16 cellular contexts compared by ENCODE assay signal in genomic region chr6:46175976-46176375, GRCh38. TPM values are rescaled to one million over a fixed set of nuclear protein-coding genes. Genes with fewer than 3 reads are reported as not detected.
DNase-seq lines count a peak whose midpoint lies in the region; ATAC-seq lines count a peak whose summit lies in the region.
"Had no signal": no experiment of that assay in that cellular context is flagged by ENCODE, and none has a peak within 500 bp of the region (broad histone marks: within the 10 kb centered on the region; RNA-seq: fewer than 3 reads in every experiment).

No MANE protein-coding gene starts in this region.

- ATAC-seq in GM21786 (IDR thresholded peaks at IDR 0.05; ENCODE audit: unreplicated experiment) (peak; percentile 44), HG03460 (IDR thresholded peaks at IDR 0.05; ENCODE audit: unreplicated experiment) (peak; percentile 51)
- peak; percentile 63 to 69 for ATAC-seq in stimulated activated naive B cell treated with anti-CD40 and anti-IgM and Interleukin-4, amounts not matched to agents 10 μg/mL and 1 μg/mL and 100 μg/mL, for 72 hours (replicated peaks)

- no peak for DNase-seq in activated CD4-positive, alpha-beta T cell treated with anti-CD3 and anti-CD28 coated beads, Interleukin-2, amount 10 ng/mL, durations not matched to agents 7 days and 5 days
- no peak for DNase-seq in activated CD4-positive, alpha-beta T cell treated with anti-CD3 and anti-CD28 coated beads, Interleukin-2, amount 50 U/mL, for 48 hours
- no peak for DNase-seq in stimulated activated naive B cell treated with anti-CD40 and anti-IgM and Interleukin-4, amounts not matched to agents 10 μg/mL and 1 μg/mL and 100 μg/mL, for 72 hours
- DNase-seq in HuH-7 (ENCODE audit: low spot score) (no peak), LoVo (ENCODE audit: low spot score) (no peak), COLO668 (lab: John Stamatoyannopoulos, UW; ENCODE audit: unreplicated experiment) (no peak)
- DNase-seq: activated B cell treated with CpG ODN at 0.5 μM for 24 hours; activated T-cell treated with anti-CD3 and anti-CD28 coated beads for 4 hours; CD4-positive, alpha-beta T cell; glutamatergic neuron; H7; nucleus accumbens had no signal

- H3K36me3 Mint-ChIP-seq in activated CD4-positive, alpha-beta T cell treated with anti-CD3 and anti-CD28 coated beads, Interleukin-2, amount 10 ng/mL, durations not matched to agents 7 days and 5 days (ENCODE audit: low read depth), result no peaks in the 10 kb centered on the region
- no peaks in the 10 kb centered on the region for H3K36me3 Mint-ChIP-seq in stimulated activated naive B cell treated with anti-CD40 and anti-IgM and Interleukin-4, amounts not matched to agents 10 μg/mL and 1 μg/mL and 100 μg/mL, for 72 hours
- H3K36me3 Mint-ChIP-seq: IgD-negative memory B cell had no signal

- H3K9me3 Mint-ChIP-seq in activated CD4-positive, alpha-beta T cell treated with anti-CD3 and anti-CD28 coated beads, Interleukin-2, amount 10 ng/mL, durations not matched to agents 7 days and 5 days, result no peaks in the 10 kb centered on the region
- H3K9me3 Mint-ChIP-seq in stimulated activated naive B cell treated with anti-CD40 and anti-IgM and Interleukin-4, amounts not matched to agents 10 μg/mL and 1 μg/mL and 100 μg/mL, for 72 hours, result no peaks in the 10 kb centered on the region
- H3K9me3 Mint-ChIP-seq: activated B cell treated with CpG ODN at 0.5 μM for 24 hours; CD4-positive, alpha-beta T cell; IgD-negative memory B cell had no signal

- peaks cover 63% of the 10 kb centered on the region for H3K27me3 Mint-ChIP-seq in activated CD4-positive, alpha-beta T cell treated with anti-CD3 and anti-CD28 coated beads, Interleukin-2, amount 10 ng/mL, durations not matched to agents 7 days and 5 days
- H3K27me3 Mint-ChIP-seq in stimulated activated naive B cell treated with anti-CD40 and anti-IgM and Interleukin-4, amounts not matched to agents 10 μg/mL and 1 μg/mL and 100 μg/mL, for 72 hours, result peaks cover 5 to 19% of the 10 kb centered on the region in 2 donors

- no peak overlapping the region for H3K4me3 Mint-ChIP-seq in activated CD4-positive, alpha-beta T cell treated with anti-CD3 and anti-CD28 coated beads, Interleukin-2, amount 10 ng/mL, durations not matched to agents 7 days and 5 days
- H3K4me3 Mint-ChIP-seq in stimulated activated naive B cell treated with anti-CD40 and anti-IgM and Interleukin-4, amounts not matched to agents 10 μg/mL and 1 μg/mL and 100 μg/mL, for 72 hours, result no peak overlapping the region
- H3K4me3 Mint-ChIP-seq: activated B cell treated with CpG ODN at 0.5 μM for 24 hours, IgD-negative memory B cell had no signal

- POLR2A ChIA-PET in activated CD4-positive, alpha-beta T cell treated with anti-CD3 and anti-CD28 coated beads, Interleukin-2, amount 10 ng/mL, durations not matched to agents 7 days and 5 days (lab: Charles Lee), result no interaction called here

- CTCF ChIA-PET in activated CD4-positive, alpha-beta T cell treated with anti-CD3 and anti-CD28 coated beads, Interleukin-2, amount 10 ng/mL, durations not matched to agents 7 days and 5 days (lab: Charles Lee), result interaction anchor here (1.2 kb wide), 1 partner anchor 13 kb away, joined by 4 read pairs; no protein-coding TSS in a partner anchor

- peaks cover 28% of the 10 kb centered on the region for H3K4me1 Mint-ChIP-seq in activated CD4-positive, alpha-beta T cell treated with anti-CD3 and anti-CD28 coated beads, Interleukin-2, amount 10 ng/mL, durations not matched to agents 7 days and 5 days
- peaks cover 3 to 9% of the 10 kb centered on the region in 2 donors for H3K4me1 Mint-ChIP-seq in stimulated activated naive B cell treated with anti-CD40 and anti-IgM and Interleukin-4, amounts not matched to agents 10 μg/mL and 1 μg/mL and 100 μg/mL, for 72 hours

- peak overlapping the region; percentile 43 for H3K27ac Mint-ChIP-seq in activated CD4-positive, alpha-beta T cell treated with anti-CD3 and anti-CD28 coated beads, Interleukin-2, amount 10 ng/mL, durations not matched to agents 7 days and 5 days
- no peak overlapping the region for H3K27ac Mint-ChIP-seq in stimulated activated naive B cell treated with anti-CD40 and anti-IgM and Interleukin-4, amounts not matched to agents 10 μg/mL and 1 μg/mL and 100 μg/mL, for 72 hours
- H3K27ac Mint-ChIP-seq: activated B cell treated with CpG ODN at 0.5 μM for 24 hours, IgD-negative memory B cell had no signal

RNA-seq across cellular contexts. Expression of gene ENPP5, which starts 5.2 kb away (rescaled TPM):
- under 1 TPM; 0.07 to 0.23 TPM for total RNA-seq in activated CD4-positive, alpha-beta T cell treated with anti-CD3 and anti-CD28 coated beads, Interleukin-2, amount 10 ng/mL, durations not matched to agents 7 days and 5 days
- total RNA-seq: NCI-H460 had no signal

RNA-seq across cellular contexts. Expression of gene ENPP4, which starts 46.2 kb away (rescaled TPM):
- total RNA-seq in activated CD4-positive, alpha-beta T cell treated with anti-CD3 and anti-CD28 coated beads, Interleukin-2, amount 10 ng/mL, durations not matched to agents 7 days and 5 days, result 1 to 10 TPM; 5.0 to 6.7 TPM
